ENCODE assay signal across 32 cellular contexts in the genomic region with DNA sequence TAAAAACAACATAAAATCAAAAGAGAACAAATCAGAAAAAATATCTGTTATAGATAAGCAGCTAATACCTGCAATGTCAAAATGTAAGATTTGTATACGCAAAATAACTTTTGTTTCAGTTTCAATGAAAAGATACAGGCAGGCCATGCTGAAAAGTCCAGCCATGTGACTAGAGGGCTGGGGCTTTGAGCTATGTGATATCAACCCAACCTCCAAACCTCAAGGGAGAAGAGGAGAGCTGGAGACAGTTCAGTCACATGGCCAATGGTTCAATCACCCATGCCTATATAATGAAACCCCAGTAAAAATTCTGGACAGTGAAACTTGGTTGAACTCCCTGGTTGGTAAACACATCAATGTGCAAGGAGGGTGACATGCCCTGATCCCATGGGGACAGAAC.
"Had no signal": no experiment of that assay in that cellular context is flagged by ENCODE, and none has a peak within 500 bp of the region (broad histone marks: within the 10 kb centered on the region; RNA-seq: fewer than 3 reads in every experiment).

No MANE protein-coding gene starts in this region.

- H3K4me3 ChIP-seq: gastrocnemius medialis, pancreas, prostate gland, skin epidermis, stomach, thyroid gland, upper lobe of left lung had no signal

- H3K27me3 ChIP-seq: brain microvascular endothelial cell, gastrocnemius medialis, pancreas, stomach, thyroid gland, upper lobe of left lung had no signal

- DNase-seq: activated CD4-positive, alpha-beta T cell treated with anti-CD3 and anti-CD28 coated beads for 4 hours; activated CD4-positive, alpha-beta T cell treated with anti-CD3 and anti-CD28 coated beads, Interleukin-2, amount 50 U/mL, for 4 hours; activated CD8-positive, alpha-beta memory T cell treated with anti-CD3 and anti-CD28 coated beads for 24 hours; activated effector memory CD4-positive, alpha-beta T cell treated with anti-CD3 and anti-CD28 coated beads, Interleukin-2, amount 50 U/mL, for 16 hours; activated naive CD4-positive, alpha-beta T cell treated with anti-CD3 and anti-CD28 coated beads for 36 hours; activated naive CD8-positive, alpha-beta T cell treated with anti-CD3 and anti-CD28 coated beads, Interleukin-2, amount 10 ng/mL, durations not matched to agents 7 days and 5 days; amniotic stem cell; brain microvascular endothelial cell; caudate nucleus; cortex of kidney; effector memory CD8-positive, alpha-beta T cell; gastrocnemius medialis; hippocampal formation; kidney; left colon; midbrain; naive thymus-derived CD4-positive, alpha-beta T cell; nucleus accumbens; pancreas; retina; stimulated activated CD4-positive, alpha-beta T cell treated with anti-CD3 and anti-CD28 coated beads, Interleukin-12 subunit alpha, Interleukin-12 subunit beta, amount 100 ng/mL, for 4 hours; stimulated activated CD4-positive, alpha-beta T cell treated with anti-CD3 and anti-CD28 coated beads, Interleukin-4, amount 100 ng/mL, for 24 hours; stomach; thyroid gland; upper lobe of left lung had no signal

- H3K9me3 Mint-ChIP-seq: activated naive CD4-positive, alpha-beta T cell treated with anti-CD3 and anti-CD28 coated beads for 36 hours; stimulated activated effector memory CD8-positive, alpha-beta T cell treated with anti-CD3 and anti-CD28 coated beads, Interleukin-12 subunit alpha, Interleukin-12 subunit beta, amount 100 ng/mL, for 72 hours had no signal

- FAIRE-seq: astrocyte, kidney, pancreas had no signal

- ATAC-seq: effector memory CD8-positive, alpha-beta T cell; gastrocnemius medialis; left colon; naive thymus-derived CD4-positive, alpha-beta T cell; pancreas; sciatic nerve; stimulated activated effector memory CD8-positive, alpha-beta T cell treated with anti-CD3 and anti-CD28 coated beads, Interleukin-12 subunit alpha, Interleukin-12 subunit beta, amount 100 ng/mL, for 72 hours had no signal

- H3K9me3 ChIP-seq: gastrocnemius medialis, pancreas, prostate gland, stomach, thyroid gland, upper lobe of left lung had no signal

- H3K27ac ChIP-seq: brain microvascular endothelial cell, gastrocnemius medialis, pancreas, prostate gland, skin epidermis, stomach, thyroid gland, upper lobe of left lung, VCaP had no signal

- H3K27ac Mint-ChIP-seq: activated naive CD4-positive, alpha-beta T cell treated with anti-CD3 and anti-CD28 coated beads for 36 hours; activated naive CD8-positive, alpha-beta T cell treated with anti-CD3 and anti-CD28 coated beads, Interleukin-2, amount 10 ng/mL, durations not matched to agents 7 days and 5 days; effector memory CD8-positive, alpha-beta T cell; naive thymus-derived CD4-positive, alpha-beta T cell; stimulated activated effector memory CD8-positive, alpha-beta T cell treated with anti-CD3 and anti-CD28 coated beads, Interleukin-12 subunit alpha, Interleukin-12 subunit beta, amount 100 ng/mL, for 72 hours; T-helper 2 cell treated with Interferon-gamma antibody and Interleukin-4, amounts not matched to agents 5 μg/mL and 100 μg/mL, for 36 hours had no signal

- H3K4me1 ChIP-seq: prostate gland had no signal

- H3K4me3 Mint-ChIP-seq: activated naive CD4-positive, alpha-beta T cell treated with anti-CD3 and anti-CD28 coated beads for 36 hours; activated naive CD8-positive, alpha-beta T cell treated with anti-CD3 and anti-CD28 coated beads, Interleukin-2, amount 10 ng/mL, durations not matched to agents 7 days and 5 days; effector memory CD8-positive, alpha-beta T cell; stimulated activated effector memory CD8-positive, alpha-beta T cell treated with anti-CD3 and anti-CD28 coated beads, Interleukin-12 subunit alpha, Interleukin-12 subunit beta, amount 100 ng/mL, for 72 hours; T-helper 2 cell treated with Interferon-gamma antibody and Interleukin-4, amounts not matched to agents 5 μg/mL and 100 μg/mL, for 36 hours had no signal

- H3K36me3 ChIP-seq: brain microvascular endothelial cell, gastrocnemius medialis, pancreas, prostate gland, thyroid gland had no signal

- H3K27me3 Mint-ChIP-seq: activated naive CD8-positive, alpha-beta T cell treated with anti-CD3 and anti-CD28 coated beads, Interleukin-2, amount 10 ng/mL, durations not matched to agents 7 days and 5 days; effector memory CD8-positive, alpha-beta T cell; naive thymus-derived CD4-positive, alpha-beta T cell had no signal
